In the genomic region with DNA sequence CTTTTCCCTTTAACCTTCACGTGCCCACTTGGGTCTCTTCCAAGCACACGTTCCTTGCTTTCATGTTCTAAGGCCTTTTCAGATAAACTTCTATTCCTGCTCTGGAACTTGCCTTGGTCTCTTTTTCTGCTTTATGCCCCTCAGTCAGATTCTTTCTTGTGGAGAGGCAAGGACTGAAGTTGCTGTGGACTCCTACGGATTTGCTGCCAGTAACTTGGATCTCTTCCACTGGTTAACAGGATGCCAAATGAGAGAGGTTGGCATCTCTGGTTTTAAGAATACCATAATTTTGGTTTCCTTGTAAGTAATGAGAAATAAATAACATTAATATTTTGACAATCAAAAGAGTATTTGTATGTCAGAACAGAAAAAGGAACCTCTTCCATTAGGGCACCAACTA, we compare ENCODE assay signal across 16 cellular contexts. TPM values are rescaled to one million over a fixed set of nuclear protein-coding genes. Genes with fewer than 3 reads are reported as not detected.
DNase-seq lines count a peak whose midpoint lies in the region; ATAC-seq and TF ChIP-seq lines count a peak whose summit lies in the region.
"Had no signal": no experiment of that assay in that cellular context is flagged by ENCODE, and none has a peak within 500 bp of the region (broad histone marks: within the 10 kb centered on the region; RNA-seq: fewer than 3 reads in every experiment).

No MANE protein-coding gene starts in this region.

- H3K4me3 Mint-ChIP-seq in Caco-2 (ENCODE audit: unreplicated experiment) (no peak overlapping the region), mesothelial cell of epicardium (no peak overlapping the region)
- H3K4me3 Mint-ChIP-seq in activated CD8-positive, alpha-beta T cell treated with anti-CD3 and anti-CD28 coated beads for 36 hours: no peak overlapping the region
- H3K4me3 Mint-ChIP-seq: CD8-positive, alpha-beta memory T cell; H9 had no signal

- H3K27me3 Mint-ChIP-seq in Caco-2 (ENCODE audit: insufficient read depth, unreplicated experiment) (no peaks in the 10 kb centered on the region), mesothelial cell of epicardium (ENCODE audit: low read depth) (no peaks in the 10 kb centered on the region)
- no peaks in the 10 kb centered on the region for H3K27me3 Mint-ChIP-seq in activated CD8-positive, alpha-beta T cell treated with anti-CD3 and anti-CD28 coated beads for 36 hours
- H3K27me3 Mint-ChIP-seq: CD8-positive, alpha-beta memory T cell had no signal

- intact Hi-C loops in Right ventricle myocardium superior (cut with DNase I) (no loop called here), Right ventricle myocardium inferior (cut with DNase I) (no loop called here), Caco-2 (cut with micrococcal nuclease; ENCODE audit: unreplicated experiment) (no loop called here)
- intact Hi-C loops in activated CD8-positive, alpha-beta T cell treated with anti-CD3 and anti-CD28 coated beads for 36 hours (cut with micrococcal nuclease): no loop called here

- no peaks in the 10 kb centered on the region for H3K36me3 ChIP-seq in Caco-2 (ENCODE audit: control insufficient read depth, insufficient read depth, low read length)

- H3K4me1 Mint-ChIP-seq in Caco-2 (ENCODE audit: low read depth, unreplicated experiment): peaks cover 6% of the 10 kb centered on the region
- H3K4me1 Mint-ChIP-seq in mesothelial cell of epicardium: peaks cover 20% of the 10 kb centered on the region
- H3K4me1 Mint-ChIP-seq in activated CD8-positive, alpha-beta T cell treated with anti-CD3 and anti-CD28 coated beads for 36 hours (ENCODE audit: low read depth): peaks cover 7% of the 10 kb centered on the region
- H3K4me1 Mint-ChIP-seq: CD8-positive, alpha-beta memory T cell had no signal

- peaks cover 21% of the 10 kb centered on the region for H3K4me1 ChIP-seq in Caco-2

- H3K27me3 ChIP-seq in Caco-2 (replicated peaks; ENCODE audit: control insufficient read depth, insufficient read depth, low read length): no peaks in the 10 kb centered on the region

- H3K36me3 Mint-ChIP-seq in Caco-2 (ENCODE audit: insufficient read depth, unreplicated experiment) (no peaks in the 10 kb centered on the region), mesothelial cell of epicardium (peaks cover 7% of the 10 kb centered on the region)
- H3K36me3 Mint-ChIP-seq in activated CD8-positive, alpha-beta T cell treated with anti-CD3 and anti-CD28 coated beads for 36 hours (ENCODE audit: low read depth): peaks cover 7% of the 10 kb centered on the region

- TF ChIP-seq CTCF in Caco-2 (IDR thresholded peaks at IDR 0.05; ENCODE audit: insufficient read depth in 1 of 2, low read depth in 1 of 2, low read length in 1 of 2, severe bottlenecking in 1 of 2, unreplicated experiment in 1 of 2) (no peak), mesothelial cell of epicardium (IDR thresholded peaks at IDR 0.05; ENCODE audit: unreplicated experiment) (no peak)
- TF ChIP-seq CTCF in activated CD8-positive, alpha-beta T cell treated with anti-CD3 and anti-CD28 coated beads for 36 hours (IDR thresholded peaks at IDR 0.05): no peak

- H3K27ac Mint-ChIP-seq in Caco-2 (ENCODE audit: unreplicated experiment) (peak overlapping the region; percentile 73), mesothelial cell of epicardium (peak overlapping the region; percentile 87)
- H3K27ac Mint-ChIP-seq in activated CD8-positive, alpha-beta T cell treated with anti-CD3 and anti-CD28 coated beads for 36 hours: no peak overlapping the region
- H3K27ac Mint-ChIP-seq: CD8-positive, alpha-beta memory T cell had no signal

- POLR2A ChIA-PET in Caco-2 (lab: Charles Lee): no interaction called here
- POLR2A ChIA-PET in activated CD8-positive, alpha-beta T cell treated with anti-CD3 and anti-CD28 coated beads for 36 hours (lab: Charles Lee): no interaction called here

- DNase-seq in Right ventricle myocardium superior (no peak), Right ventricle myocardium inferior (ENCODE audit: missing footprints) (no peak), Caco-2 (no peak), cerebellum (ENCODE audit: low spot score) (peak; percentile 9), mesothelial cell of epicardium (ENCODE audit: low spot score in 2 of 2, unreplicated experiment in 2 of 2) (no peak), erythroblast (lab: John Stamatoyannopoulos, UW) (no peak)
- DNase-seq in activated CD8-positive, alpha-beta T cell treated with anti-CD3 and anti-CD28 coated beads for 36 hours: no peak
- DNase-seq: CD8-positive, alpha-beta memory T cell; DND-41; H9; NCI-H1048; NCI-H1436; NCI-H1930; NCI-H226; NCI-H524 had no signal

- no TSS peak for BruUV-seq in Caco-2 (replicated peaks; lab: Mats Ljungman, UMichigan)

- no peaks in the 10 kb centered on the region; the same call in 1 of the 2 replicates for H3K9me3 ChIP-seq in Caco-2

- peak; percentile 52 for ATAC-seq in Right ventricle myocardium superior (ENCODE audit: poor library complexity)
- ATAC-seq in Right ventricle myocardium inferior: no peak
- ATAC-seq in activated CD8-positive, alpha-beta T cell treated with anti-CD3 and anti-CD28 coated beads for 36 hours: no peak
- no peak for ATAC-seq in HG03025 (IDR thresholded peaks at IDR 0.05; ENCODE audit: low FRiP score, unreplicated experiment)

- H3K9me3 Mint-ChIP-seq in Caco-2 (ENCODE audit: unreplicated experiment) (no peaks in the 10 kb centered on the region), mesothelial cell of epicardium (no peaks in the 10 kb centered on the region)
- no peaks in the 10 kb centered on the region for H3K9me3 Mint-ChIP-seq in activated CD8-positive, alpha-beta T cell treated with anti-CD3 and anti-CD28 coated beads for 36 hours
- H3K9me3 Mint-ChIP-seq: CD8-positive, alpha-beta memory T cell; H9 had no signal

- CTCF ChIA-PET in Caco-2 (lab: Charles Lee): no interaction called here
- CTCF ChIA-PET in activated CD8-positive, alpha-beta T cell treated with anti-CD3 and anti-CD28 coated beads for 36 hours (lab: Charles Lee): no interaction called here

- H3K4me3 ChIP-seq in Caco-2 (ENCODE audit: low read depth, low read length): no peak overlapping the region

- no peak for TF ChIP-seq POLR2A in erythroblast (IDR thresholded peaks at IDR 0.05; ENCODE audit: low read length)

RNA-seq across cellular contexts. Expression of a gene that starts 33.0 kb away (rescaled TPM):
- total RNA-seq in Right ventricle myocardium superior (60.8 TPM), Right ventricle myocardium inferior (59.5 TPM), Caco-2 (2022) (50.0 and 56.7 TPM in 2 replicates), cerebellum (40.3 TPM), mesothelial cell of epicardium (36.1 to 40.3 TPM (median 37.9 TPM) in 3 replicates)
- 10 to 100 TPM; 25.3 to 27.0 TPM for total RNA-seq in activated CD8-positive, alpha-beta T cell treated with anti-CD3 and anti-CD28 coated beads for 36 hours

RNA-seq across cellular contexts. Expression of a gene that starts 50.1 kb away (rescaled TPM):
- total RNA-seq in Right ventricle myocardium superior (96.0 TPM), Right ventricle myocardium inferior (105 TPM), Caco-2 (2022) (306 and 307 TPM in 2 replicates), cerebellum (90.5 TPM), mesothelial cell of epicardium (153 to 162 TPM (median 161 TPM) in 3 replicates)
- 100 to 1,000 TPM; 388 to 390 TPM for total RNA-seq in activated CD8-positive, alpha-beta T cell treated with anti-CD3 and anti-CD28 coated beads for 36 hours
